Comparison of ENCODE assay signal across 1 cellular context in the genomic region with DNA sequence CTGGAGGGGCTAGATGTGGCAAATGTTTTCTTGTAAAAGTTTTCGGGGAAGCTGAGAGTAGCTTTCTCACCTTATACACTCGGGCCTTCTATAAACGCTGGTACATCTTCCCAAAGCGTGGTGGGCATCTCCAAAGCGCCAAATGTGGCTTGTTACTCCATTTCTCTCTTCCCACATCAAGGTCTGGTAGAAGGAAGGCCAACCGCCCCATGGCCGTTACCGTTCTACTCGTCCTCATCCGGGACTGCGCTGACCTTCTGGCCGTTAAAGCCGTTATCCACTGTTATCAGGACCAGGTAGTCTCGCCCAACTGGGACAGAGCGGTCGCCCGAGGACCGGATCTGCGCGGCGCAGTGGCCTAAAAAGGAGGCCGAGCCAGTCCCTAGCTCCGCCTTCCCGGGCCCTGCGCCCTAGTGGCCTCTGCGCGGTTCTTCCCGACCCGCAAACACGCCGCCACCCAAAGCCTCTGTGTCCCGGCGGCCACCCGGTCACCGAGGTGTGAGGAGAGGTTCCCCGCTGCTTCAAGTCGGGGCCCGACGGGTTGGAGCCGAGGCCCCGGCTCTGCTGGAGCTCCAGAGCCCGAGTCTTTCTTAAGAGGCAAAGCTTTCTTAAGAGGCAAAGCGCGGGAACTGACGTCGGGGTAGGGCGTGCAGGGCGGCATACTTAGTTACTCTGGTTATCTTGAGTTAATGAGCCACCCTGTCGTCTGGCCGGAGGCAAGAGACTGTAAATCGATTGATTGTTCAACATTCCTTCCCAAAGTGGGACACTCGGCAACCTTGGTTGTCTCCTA.
TF ChIP-seq lines count a peak whose summit lies in the region.

No MANE protein-coding gene starts in this region.

TF ChIP-seq in K562, 482 proteins besides CTCF, POLR2A, EP300 and RAD21 (continued from another document and continues in another):
- TF ChIP-seq TOE1 (IDR thresholded peaks at IDR 0.05; ENCODE audit: borderline replicate concordance) (peak; percentile 79; the same call in 1 of the 2 replicates), TOE1 (CRISPR knock-in tag; IDR thresholded peaks at IDR 0.05; ENCODE audit: borderline replicate concordance, low read depth) (peak; percentile 0; the same call in 1 of the 2 replicates), PPARD (CRISPR knock-in tag; IDR thresholded peaks at IDR 0.05) (no peak), CHCHD3 (CRISPR knock-in tag; IDR thresholded peaks at IDR 0.05) (peak; percentile 10; the same call in 1 of the 2 replicates), NEUROD1 (IDR thresholded peaks at IDR 0.05; ENCODE audit: borderline replicate concordance, low read depth, low read length, partially characterized antibody) (peak; percentile 88), ZNF551 (CRISPR knock-in tag; IDR thresholded peaks at IDR 0.05) (no peak), SUPT5H (IDR thresholded peaks at IDR 0.05) (peak; percentile 95), FOXM1 (IDR thresholded peaks at IDR 0.05; ENCODE audit: low read depth) (peak; percentile 100), FOXM1 (CRISPR knock-in tag; IDR thresholded peaks at IDR 0.05; ENCODE audit: low read depth) (peak; percentile 95), CBX8 (IDR thresholded peaks at IDR 0.05; ENCODE audit: borderline replicate concordance, extremely low read depth, low read depth, low read length, poor library complexity, severe bottlenecking) (no peak), TAF15 (IDR thresholded peaks at IDR 0.05; ENCODE audit: low read depth, low read length) (no peak), SRSF9 (IDR thresholded peaks at IDR 0.05; ENCODE audit: borderline replicate concordance, low read depth, low read length) (no peak), HDAC8 (tag; IDR thresholded peaks at IDR 0.05) (peak; percentile 69; the same call in 1 of the 2 replicates), ESRRB (CRISPR knock-in tag; IDR thresholded peaks at IDR 0.05; ENCODE audit: borderline replicate concordance) (0 out of 2 replicates have a peak, but pooled peaks have one; percentile 65), CTBP1 (IDR thresholded peaks at IDR 0.05; ENCODE audit: borderline replicate concordance) (peak; percentile 98), PHF8 (IDR thresholded peaks at IDR 0.05; ENCODE audit: borderline replicate concordance, low read length) (peak; percentile 82; the same call in 1 of the 2 replicates), EHMT2 (IDR thresholded peaks at IDR 0.05) (0 out of 2 replicates have a peak, but pooled peaks have one; percentile 11), ATF1 (CRISPR knock-in tag; IDR thresholded peaks at IDR 0.05) (no peak), ATF1 (tag; IDR thresholded peaks at IDR 0.05) (peak; percentile 93), ETV1 (tag; conservative IDR thresholded peaks at IDR 0.05; ENCODE audit: low read depth) (peak; percentile 91), HIVEP1 (CRISPR knock-in tag; IDR thresholded peaks at IDR 0.05) (peak; percentile 20; the same call in 1 of the 2 replicates), MCM7 (IDR thresholded peaks at IDR 0.05) (no peak), ZEB2 (IDR thresholded peaks at IDR 0.05) (peak; percentile 96), GABPB2 (CRISPR knock-in tag; conservative IDR thresholded peaks at IDR 0.05) (no peak), KAT2B (IDR thresholded peaks at IDR 0.05; ENCODE audit: low read depth, low read length) (no peak), TEAD1 (CRISPR knock-in tag; IDR thresholded peaks at IDR 0.05) (peak; percentile 49 to 90; a peak in 3 of 4 replicates), FOS (IDR thresholded peaks at IDR 0.05; ENCODE audit: extremely low read depth, insufficient read length) (no peak), ZNF263 (CRISPR knock-in tag; IDR thresholded peaks at IDR 0.05; ENCODE audit: borderline replicate concordance) (peak; percentile 79; the same call in 1 of the 2 replicates)
- TF ChIP-seq, protein P1, sequence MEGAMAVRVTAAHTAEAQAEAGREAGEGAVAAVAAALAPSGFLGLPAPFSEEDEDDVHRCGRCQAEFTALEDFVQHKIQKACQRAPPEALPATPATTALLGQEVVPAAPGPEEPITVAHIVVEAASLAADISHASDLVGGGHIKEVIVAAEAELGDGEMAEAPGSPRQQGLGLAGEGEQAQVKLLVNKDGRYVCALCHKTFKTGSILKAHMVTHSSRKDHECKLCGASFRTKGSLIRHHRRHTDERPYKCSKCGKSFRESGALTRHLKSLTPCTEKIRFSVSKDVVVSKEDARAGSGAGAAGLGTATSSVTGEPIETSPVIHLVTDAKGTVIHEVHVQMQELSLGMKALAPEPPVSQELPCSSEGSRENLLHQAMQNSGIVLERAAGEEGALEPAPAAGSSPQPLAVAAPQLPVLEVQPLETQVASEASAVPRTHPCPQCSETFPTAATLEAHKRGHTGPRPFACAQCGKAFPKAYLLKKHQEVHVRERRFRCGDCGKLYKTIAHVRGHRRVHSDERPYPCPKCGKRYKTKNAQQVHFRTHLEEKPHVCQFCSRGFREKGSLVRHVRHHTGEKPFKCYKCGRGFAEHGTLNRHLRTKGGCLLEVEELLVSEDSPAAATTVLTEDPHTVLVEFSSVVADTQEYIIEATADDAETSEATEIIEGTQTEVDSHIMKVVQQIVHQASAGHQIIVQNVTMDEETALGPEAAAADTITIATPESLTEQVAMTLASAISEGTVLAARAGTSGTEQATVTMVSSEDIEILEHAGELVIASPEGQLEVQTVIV (CRISPR knock-in tag; IDR thresholded peaks at IDR 0.05; ENCODE audit: borderline replicate concordance) = no peak
- TF ChIP-seq, protein P2, sequence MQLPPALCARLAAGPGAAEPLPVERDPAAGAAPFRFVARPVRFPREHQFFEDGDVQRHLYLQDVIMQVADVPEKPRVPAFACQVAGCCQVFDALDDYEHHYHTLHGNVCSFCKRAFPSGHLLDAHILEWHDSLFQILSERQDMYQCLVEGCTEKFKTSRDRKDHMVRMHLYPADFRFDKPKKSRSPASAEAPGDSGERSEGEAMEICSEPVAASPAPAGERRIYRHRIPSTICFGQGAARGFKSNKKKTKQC (CRISPR knock-in tag; IDR thresholded peaks at IDR 0.05) = peak; percentile 99
- TF ChIP-seq, protein P3, sequence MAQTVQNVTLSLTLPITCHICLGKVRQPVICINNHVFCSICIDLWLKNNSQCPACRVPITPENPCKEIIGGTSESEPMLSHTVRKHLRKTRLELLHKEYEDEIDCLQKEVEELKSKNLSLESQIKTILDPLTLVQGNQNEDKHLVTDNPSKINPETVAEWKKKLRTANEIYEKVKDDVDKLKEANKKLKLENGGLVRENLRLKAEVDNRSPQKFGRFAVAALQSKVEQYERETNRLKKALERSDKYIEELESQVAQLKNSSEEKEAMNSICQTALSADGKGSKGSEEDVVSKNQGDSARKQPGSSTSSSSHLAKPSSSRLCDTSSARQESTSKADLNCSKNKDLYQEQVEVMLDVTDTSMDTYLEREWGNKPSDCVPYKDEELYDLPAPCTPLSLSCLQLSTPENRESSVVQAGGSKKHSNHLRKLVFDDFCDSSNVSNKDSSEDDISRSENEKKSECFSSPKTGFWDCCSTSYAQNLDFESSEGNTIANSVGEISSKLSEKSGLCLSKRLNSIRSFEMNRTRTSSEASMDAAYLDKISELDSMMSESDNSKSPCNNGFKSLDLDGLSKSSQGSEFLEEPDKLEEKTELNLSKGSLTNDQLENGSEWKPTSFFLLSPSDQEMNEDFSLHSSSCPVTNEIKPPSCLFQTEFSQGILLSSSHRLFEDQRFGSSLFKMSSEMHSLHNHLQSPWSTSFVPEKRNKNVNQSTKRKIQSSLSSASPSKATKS (CRISPR knock-in tag; IDR thresholded peaks at IDR 0.05) = no peak
- TF ChIP-seq, protein P4, sequence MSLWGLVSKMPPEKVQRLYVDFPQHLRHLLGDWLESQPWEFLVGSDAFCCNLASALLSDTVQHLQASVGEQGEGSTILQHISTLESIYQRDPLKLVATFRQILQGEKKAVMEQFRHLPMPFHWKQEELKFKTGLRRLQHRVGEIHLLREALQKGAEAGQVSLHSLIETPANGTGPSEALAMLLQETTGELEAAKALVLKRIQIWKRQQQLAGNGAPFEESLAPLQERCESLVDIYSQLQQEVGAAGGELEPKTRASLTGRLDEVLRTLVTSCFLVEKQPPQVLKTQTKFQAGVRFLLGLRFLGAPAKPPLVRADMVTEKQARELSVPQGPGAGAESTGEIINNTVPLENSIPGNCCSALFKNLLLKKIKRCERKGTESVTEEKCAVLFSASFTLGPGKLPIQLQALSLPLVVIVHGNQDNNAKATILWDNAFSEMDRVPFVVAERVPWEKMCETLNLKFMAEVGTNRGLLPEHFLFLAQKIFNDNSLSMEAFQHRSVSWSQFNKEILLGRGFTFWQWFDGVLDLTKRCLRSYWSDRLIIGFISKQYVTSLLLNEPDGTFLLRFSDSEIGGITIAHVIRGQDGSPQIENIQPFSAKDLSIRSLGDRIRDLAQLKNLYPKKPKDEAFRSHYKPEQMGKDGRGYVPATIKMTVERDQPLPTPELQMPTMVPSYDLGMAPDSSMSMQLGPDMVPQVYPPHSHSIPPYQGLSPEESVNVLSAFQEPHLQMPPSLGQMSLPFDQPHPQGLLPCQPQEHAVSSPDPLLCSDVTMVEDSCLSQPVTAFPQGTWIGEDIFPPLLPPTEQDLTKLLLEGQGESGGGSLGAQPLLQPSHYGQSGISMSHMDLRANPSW (CRISPR knock-in tag; IDR thresholded peaks at IDR 0.05) = peak; percentile 95; the same call in 1 of the 2 replicates
- TF ChIP-seq, protein P5, sequence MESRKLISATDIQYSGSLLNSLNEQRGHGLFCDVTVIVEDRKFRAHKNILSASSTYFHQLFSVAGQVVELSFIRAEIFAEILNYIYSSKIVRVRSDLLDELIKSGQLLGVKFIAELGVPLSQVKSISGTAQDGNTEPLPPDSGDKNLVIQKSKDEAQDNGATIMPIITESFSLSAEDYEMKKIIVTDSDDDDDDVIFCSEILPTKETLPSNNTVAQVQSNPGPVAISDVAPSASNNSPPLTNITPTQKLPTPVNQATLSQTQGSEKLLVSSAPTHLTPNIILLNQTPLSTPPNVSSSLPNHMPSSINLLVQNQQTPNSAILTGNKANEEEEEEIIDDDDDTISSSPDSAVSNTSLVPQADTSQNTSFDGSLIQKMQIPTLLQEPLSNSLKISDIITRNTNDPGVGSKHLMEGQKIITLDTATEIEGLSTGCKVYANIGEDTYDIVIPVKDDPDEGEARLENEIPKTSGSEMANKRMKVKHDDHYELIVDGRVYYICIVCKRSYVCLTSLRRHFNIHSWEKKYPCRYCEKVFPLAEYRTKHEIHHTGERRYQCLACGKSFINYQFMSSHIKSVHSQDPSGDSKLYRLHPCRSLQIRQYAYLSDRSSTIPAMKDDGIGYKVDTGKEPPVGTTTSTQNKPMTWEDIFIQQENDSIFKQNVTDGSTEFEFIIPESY (CRISPR knock-in tag; IDR thresholded peaks at IDR 0.05) = peak; percentile 97
- TF ChIP-seq, protein P6, sequence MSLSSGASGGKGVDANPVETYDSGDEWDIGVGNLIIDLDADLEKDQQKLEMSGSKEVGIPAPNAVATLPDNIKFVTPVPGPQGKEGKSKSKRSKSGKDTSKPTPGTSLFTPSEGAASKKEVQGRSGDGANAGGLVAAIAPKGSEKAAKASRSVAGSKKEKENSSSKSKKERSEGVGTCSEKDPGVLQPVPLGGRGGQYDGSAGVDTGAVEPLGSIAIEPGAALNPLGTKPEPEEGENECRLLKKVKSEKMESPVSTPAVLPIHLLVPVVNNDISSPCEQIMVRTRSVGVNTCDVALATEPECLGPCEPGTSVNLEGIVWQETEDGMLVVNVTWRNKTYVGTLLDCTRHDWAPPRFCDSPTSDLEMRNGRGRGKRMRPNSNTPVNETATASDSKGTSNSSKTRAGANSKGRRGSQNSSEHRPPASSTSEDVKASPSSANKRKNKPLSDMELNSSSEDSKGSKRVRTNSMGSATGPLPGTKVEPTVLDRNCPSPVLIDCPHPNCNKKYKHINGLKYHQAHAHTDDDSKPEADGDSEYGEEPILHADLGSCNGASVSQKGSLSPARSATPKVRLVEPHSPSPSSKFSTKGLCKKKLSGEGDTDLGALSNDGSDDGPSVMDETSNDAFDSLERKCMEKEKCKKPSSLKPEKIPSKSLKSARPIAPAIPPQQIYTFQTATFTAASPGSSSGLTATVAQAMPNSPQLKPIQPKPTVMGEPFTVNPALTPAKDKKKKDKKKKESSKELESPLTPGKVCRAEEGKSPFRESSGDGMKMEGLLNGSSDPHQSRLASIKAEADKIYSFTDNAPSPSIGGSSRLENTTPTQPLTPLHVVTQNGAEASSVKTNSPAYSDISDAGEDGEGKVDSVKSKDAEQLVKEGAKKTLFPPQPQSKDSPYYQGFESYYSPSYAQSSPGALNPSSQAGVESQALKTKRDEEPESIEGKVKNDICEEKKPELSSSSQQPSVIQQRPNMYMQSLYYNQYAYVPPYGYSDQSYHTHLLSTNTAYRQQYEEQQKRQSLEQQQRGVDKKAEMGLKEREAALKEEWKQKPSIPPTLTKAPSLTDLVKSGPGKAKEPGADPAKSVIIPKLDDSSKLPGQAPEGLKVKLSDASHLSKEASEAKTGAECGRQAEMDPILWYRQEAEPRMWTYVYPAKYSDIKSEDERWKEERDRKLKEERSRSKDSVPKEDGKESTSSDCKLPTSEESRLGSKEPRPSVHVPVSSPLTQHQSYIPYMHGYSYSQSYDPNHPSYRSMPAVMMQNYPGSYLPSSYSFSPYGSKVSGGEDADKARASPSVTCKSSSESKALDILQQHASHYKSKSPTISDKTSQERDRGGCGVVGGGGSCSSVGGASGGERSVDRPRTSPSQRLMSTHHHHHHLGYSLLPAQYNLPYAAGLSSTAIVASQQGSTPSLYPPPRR (CRISPR knock-in tag; IDR thresholded peaks at IDR 0.05; ENCODE audit: borderline replicate concordance) = no peak
- TF ChIP-seq, protein P7, sequence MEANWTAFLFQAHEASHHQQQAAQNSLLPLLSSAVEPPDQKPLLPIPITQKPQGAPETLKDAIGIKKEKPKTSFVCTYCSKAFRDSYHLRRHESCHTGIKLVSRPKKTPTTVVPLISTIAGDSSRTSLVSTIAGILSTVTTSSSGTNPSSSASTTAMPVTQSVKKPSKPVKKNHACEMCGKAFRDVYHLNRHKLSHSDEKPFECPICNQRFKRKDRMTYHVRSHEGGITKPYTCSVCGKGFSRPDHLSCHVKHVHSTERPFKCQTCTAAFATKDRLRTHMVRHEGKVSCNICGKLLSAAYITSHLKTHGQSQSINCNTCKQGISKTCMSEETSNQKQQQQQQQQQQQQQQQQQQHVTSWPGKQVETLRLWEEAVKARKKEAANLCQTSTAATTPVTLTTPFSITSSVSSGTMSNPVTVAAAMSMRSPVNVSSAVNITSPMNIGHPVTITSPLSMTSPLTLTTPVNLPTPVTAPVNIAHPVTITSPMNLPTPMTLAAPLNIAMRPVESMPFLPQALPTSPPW (CRISPR knock-in tag; IDR thresholded peaks at IDR 0.05) = no peak; the same call in none of the 2 replicates
